ENCODE assay signal across 12 cellular contexts in genomic region chr1:7810395-7810794, GRCh38. TPM values are rescaled to one million over a fixed set of nuclear protein-coding genes. Genes with fewer than 3 reads are reported as not detected.
DNase-seq lines count a peak whose midpoint lies in the region; ATAC-seq and TF ChIP-seq lines count a peak whose summit lies in the region.
"Had no signal": no experiment of that assay in that cellular context is flagged by ENCODE, and none has a peak within 500 bp of the region (broad histone marks: within the 10 kb centered on the region; RNA-seq: fewer than 3 reads in every experiment).

No MANE protein-coding gene starts in this region.

- H3K36me3 Mint-ChIP-seq in activated CD4-positive, alpha-beta T cell treated with anti-CD3 and anti-CD28 coated beads for 36 hours (ENCODE audit: low read depth) = peaks cover 25% of the 10 kb centered on the region

- POLR2A ChIA-PET in activated CD4-positive, alpha-beta T cell treated with anti-CD3 and anti-CD28 coated beads for 36 hours (lab: Charles Lee) = no interaction called here

- intact Hi-C loops in activated CD4-positive, alpha-beta T cell treated with anti-CD3 and anti-CD28 coated beads for 36 hours (cut with DNase I, micrococcal nuclease) = no loop called here

- H3K9me3 Mint-ChIP-seq in activated CD4-positive, alpha-beta T cell treated with anti-CD3 and anti-CD28 coated beads for 36 hours (ENCODE audit: low read depth) = peaks cover 14% of the 10 kb centered on the region

- TF ChIP-seq CTCF in epithelial cell of esophagus (IDR thresholded peaks at IDR 0.05; ENCODE audit: insufficient read depth, low read depth, low read length, missing control alignments) = no peak

- peak; percentile 55 for ATAC-seq in activated CD4-positive, alpha-beta T cell treated with anti-CD3 and anti-CD28 coated beads for 36 hours
- no peak for ATAC-seq in HG03097 (IDR thresholded peaks at IDR 0.05; ENCODE audit: low FRiP score, unreplicated experiment)

- H3K4me3 ChIP-seq in epithelial cell of esophagus (ENCODE audit: low read length) = no peak overlapping the region
- H3K4me3 ChIP-seq: dorsolateral prefrontal cortex, lung had no signal

- H3K4me1 Mint-ChIP-seq in activated CD4-positive, alpha-beta T cell treated with anti-CD3 and anti-CD28 coated beads for 36 hours = no peaks in the 10 kb centered on the region

- H3K4me3 Mint-ChIP-seq in activated CD4-positive, alpha-beta T cell treated with anti-CD3 and anti-CD28 coated beads for 36 hours = no peak overlapping the region

- peak; percentile 59 for DNase-seq in activated CD4-positive, alpha-beta T cell treated with anti-CD3 and anti-CD28 coated beads for 36 hours
- no peak for DNase-seq in activated CD4-positive, alpha-beta T cell treated with anti-CD3 and anti-CD28 coated beads, Interleukin-2, amount 50 U/mL, for 1 hour
- DNase-seq in NCI-H226 = peak; percentile 79
- DNase-seq in epithelial cell of esophagus (ENCODE audit: low read depth) = peak; percentile 95
- DNase-seq in stimulated activated CD4-positive, alpha-beta T cell treated with anti-CD3 and anti-CD28 coated beads, Interleukin-15, amount 100 ng/mL, for 24 hours = peak; percentile 57
- no peak for DNase-seq in COLO668 (lab: John Stamatoyannopoulos, UW; ENCODE audit: unreplicated experiment)
- no peak for DNase-seq in NCI-H2107 treated with DMSO at 0.1 percent for 48 hours (lab: John Stamatoyannopoulos, UW; ENCODE audit: unreplicated experiment)
- DNase-seq: NCI-H1436, T-helper 9 cell had no signal

- H3K27me3 Mint-ChIP-seq in activated CD4-positive, alpha-beta T cell treated with anti-CD3 and anti-CD28 coated beads for 36 hours = no peaks in the 10 kb centered on the region

- no peak overlapping the region for H3K27ac Mint-ChIP-seq in activated CD4-positive, alpha-beta T cell treated with anti-CD3 and anti-CD28 coated beads for 36 hours

- CTCF ChIA-PET in activated CD4-positive, alpha-beta T cell treated with anti-CD3 and anti-CD28 coated beads for 36 hours (lab: Charles Lee) = interaction anchor here (0.5 to 0.6 kb wide), 2 partner anchors 10 to 130 kb away, joined by 3 to 5 read pairs; partner anchors contain the start of gene TNFRSF9

RNA-seq across cellular contexts. Expression of gene PER3, which starts 26.3 kb away (rescaled TPM):
- total RNA-seq in activated CD4-positive, alpha-beta T cell treated with anti-CD3 and anti-CD28 coated beads for 36 hours = 1 to 10 TPM; 2.3 to 2.5 TPM

RNA-seq across cellular contexts. Expression of gene VAMP3, which starts 39.3 kb away (rescaled TPM):
- total RNA-seq in activated CD4-positive, alpha-beta T cell treated with anti-CD3 and anti-CD28 coated beads for 36 hours = 10 to 100 TPM; 16.8 to 17.4 TPM

RNA-seq across cellular contexts. Expression of gene UTS2, which starts 42.5 kb away (rescaled TPM):
- total RNA-seq in activated CD4-positive, alpha-beta T cell treated with anti-CD3 and anti-CD28 coated beads for 36 hours = not detected

Comparison
In these comparisons a context has a peak if more than half of its experiments do, and no peak if none do; other contexts are left out.
1. DNase-seq: peak in activated CD4-positive, alpha-beta T cell treated with anti-CD3 and anti-CD28 coated beads for 36 hours (single experiment), NCI-H226 (single experiment), epithelial cell of esophagus (single experiment) and stimulated activated CD4-positive, alpha-beta T cell treated with anti-CD3 and anti-CD28 coated beads, Interleukin-15, amount 100 ng/mL, for 24 hours (single experiment); none in activated CD4-positive, alpha-beta T cell treated with anti-CD3 and anti-CD28 coated beads, Interleukin-2, amount 50 U/mL, for 1 hour (single experiment), COLO668 (single experiment) and NCI-H2107 treated with DMSO at 0.1 percent for 48 hours (single experiment).